Comparison of ENCODE assay signal across 9 cellular contexts in the genomic region with DNA sequence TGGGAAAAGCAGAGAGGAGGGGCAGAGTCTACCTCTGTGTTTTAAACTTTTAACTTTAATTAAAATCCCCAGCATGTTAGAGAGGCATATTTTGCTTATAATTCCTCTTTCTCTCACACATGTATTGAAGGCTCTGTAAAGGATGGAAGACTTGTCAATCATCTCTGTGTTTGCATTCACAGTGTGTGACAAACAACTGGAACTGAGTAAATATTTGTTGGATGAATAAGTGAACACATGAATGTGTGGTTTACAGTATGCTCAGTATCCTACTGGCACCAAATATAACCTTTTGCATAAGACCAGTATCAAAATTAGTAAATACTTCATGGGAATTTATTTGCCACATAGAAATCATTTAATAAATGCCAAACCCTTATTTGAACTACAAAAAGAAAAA.
"Had no signal": no experiment of that assay in that cellular context is flagged by ENCODE, and none has a peak within 500 bp of the region (broad histone marks: within the 10 kb centered on the region; RNA-seq: fewer than 3 reads in every experiment).

No MANE protein-coding gene starts in this region.

- H3K9me3 ChIP-seq: HAP-1 had no signal

- H3K4me1 ChIP-seq: HAP-1 had no signal

- DNase-seq: GM23248, GOT3, H7, HFFc6, KBM-7 had no signal

- H3K36me3 ChIP-seq: HAP-1 had no signal

- ATAC-seq: HCT116, HepG2 had no signal

- H3K4me3 ChIP-seq: GM23248, HAP-1 had no signal

- H3K27ac ChIP-seq: GM23248, HL-60 had no signal
